ENCODE assay signal across 26 cellular contexts in the genomic region with DNA sequence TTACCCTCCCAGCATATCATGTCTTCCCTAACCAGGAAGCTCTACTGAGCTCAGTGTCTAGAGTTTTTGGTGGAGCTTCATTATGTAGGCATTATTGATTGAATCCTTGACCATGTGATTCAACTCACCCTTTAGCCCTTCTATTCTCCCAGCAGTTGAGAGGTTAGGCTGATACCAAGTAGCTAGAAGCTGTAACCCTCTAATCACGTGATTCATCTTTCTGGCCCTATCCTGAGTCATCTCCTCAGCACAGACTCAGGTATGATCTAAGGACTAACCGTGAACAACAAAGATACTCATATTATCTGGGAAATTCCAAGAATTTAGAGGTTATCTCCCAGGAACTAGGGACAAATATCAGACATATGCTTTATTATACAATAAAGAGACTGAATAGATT.
"Had no signal": no experiment of that assay in that cellular context is flagged by ENCODE, and none has a peak within 500 bp of the region (broad histone marks: within the 10 kb centered on the region; RNA-seq: fewer than 3 reads in every experiment).

No MANE protein-coding gene starts in this region.

- H3K27ac ChIP-seq: hepatocyte, left lung, lower lobe of right lung, pancreas, prostate gland, sigmoid colon, spleen, suprapubic skin, thoracic aorta, tibial artery, upper lobe of right lung had no signal

- H3K79me2 ChIP-seq: hepatocyte had no signal

- H3K4me3 ChIP-seq: hepatocyte, left lung, lower lobe of right lung, pancreas, prostate gland, sigmoid colon, spleen, suprapubic skin, thoracic aorta, tibial artery, upper lobe of right lung had no signal

- FAIRE-seq: keratinocyte, pancreas, small intestine, urothelium cell line had no signal

- H3K4me1 ChIP-seq: left lung, lower lobe of right lung, pancreas, prostate gland, sigmoid colon, spleen, suprapubic skin, tibial artery, upper lobe of right lung had no signal

- H3K9me3 ChIP-seq: lower lobe of right lung, pancreas, prostate gland, sigmoid colon, suprapubic skin, thoracic aorta, tibial artery, upper lobe of right lung had no signal

- DNase-seq: kidney glomerular epithelial cell; left colon; left lung; lower lobe of right lung; mammary epithelial cell; mesenchymal stem cell; naive thymus-derived CD8-positive, alpha-beta T cell; nucleus accumbens; pancreas; posterior cingulate gyrus; retina; right cardiac atrium; sigmoid colon; small intestine; spleen; stimulated activated CD4-positive, alpha-beta T cell treated with anti-CD3 and anti-CD28 coated beads, Interleukin-4, amount 100 ng/mL, for 24 hours; stimulated activated naive CD4-positive, alpha-beta T cell; tibial artery; upper lobe of right lung had no signal

- H3K4me2 ChIP-seq: hepatocyte had no signal

- H2AFZ ChIP-seq: hepatocyte had no signal

- H3K27me3 ChIP-seq: hepatocyte, left lung, pancreas, sigmoid colon, spleen, suprapubic skin, tibial artery, upper lobe of right lung had no signal

- ATAC-seq: left colon; left lung; lower lobe of right lung; naive thymus-derived CD8-positive, alpha-beta T cell; pancreas; right cardiac atrium; stimulated activated effector memory CD8-positive, alpha-beta T cell treated with anti-CD3 and anti-CD28 coated beads, Interleukin-12 subunit alpha, Interleukin-12 subunit beta, amount 100 ng/mL, for 72 hours; upper lobe of right lung had no signal

- H3K36me3 ChIP-seq: left lung, lower lobe of right lung, pancreas, prostate gland, sigmoid colon, spleen, suprapubic skin, thoracic aorta, tibial artery, upper lobe of right lung had no signal
